Comparison of ENCODE assay signal across 9 cellular contexts in genomic region chr2:233928594-233929351, GRCh38. TPM values are rescaled to one million over a fixed set of nuclear protein-coding genes. Genes with fewer than 3 reads are reported as not detected.
A peak's percentile ranks its signal among the peaks of the same experiment; 100 is the strongest.
DNase-seq lines count a peak whose midpoint lies in the region; ATAC-seq, FAIRE-seq and TF ChIP-seq lines count a peak whose summit lies in the region.
"Had no signal": no experiment of that assay in that cellular context is flagged by ENCODE, and none has a peak within 500 bp of the region (broad histone marks: within the 10 kb centered on the region; RNA-seq: fewer than 3 reads in every experiment).

No MANE protein-coding gene starts in this region.

- no peak for TF ChIP-seq POLR2A in heart left ventricle (IDR thresholded peaks at IDR 0.05)

- intact Hi-C loops in heart left ventricle (cut with DNase I): no loop called here
- intact Hi-C loops in mammary epithelial cell (cut with micrococcal nuclease): loop anchor here (2.0 kb wide), 1 partner anchor 72 kb away; no protein-coding TSS in a partner anchor
- intact Hi-C loops in posterior vena cava (cut with DNase I): no loop called here

- peak; percentile 54 to 63 for DNase-seq in cardiac muscle cell (ENCODE audit: low read depth in 1 of 2, low spot score in 1 of 2)
- no peak for DNase-seq in heart left ventricle
- DNase-seq in NCI-H1092 (lab: John Stamatoyannopoulos, UW): peak; percentile 5
- no peak for DNase-seq in mammary epithelial cell
- DNase-seq in small intestine: no peak
- no peak for DNase-seq in posterior vena cava (ENCODE audit: low spot score)
- no peak for DNase-seq in MV-4-11 (lab: John Stamatoyannopoulos, UW)

- no peak overlapping the region for H3K4me2 ChIP-seq in mammary epithelial cell (ENCODE audit: insufficient read depth, low read depth, low read length)

- H3K79me2 ChIP-seq in mammary epithelial cell (ENCODE audit: insufficient read depth, low read length): no peaks in the 10 kb centered on the region

- H3K9me3 ChIP-seq in cardiac muscle cell (ENCODE audit: low read depth): no peaks in the 10 kb centered on the region
- no peaks in the 10 kb centered on the region for H3K9me3 ChIP-seq in heart left ventricle
- H3K9me3 ChIP-seq in mammary epithelial cell (replicated peaks; ENCODE audit: insufficient read depth, low read length): no peaks in the 10 kb centered on the region
- H3K9me3 ChIP-seq in small intestine (ENCODE audit: control insufficient read depth, low read depth): no peaks in the 10 kb centered on the region

- H3K36me3 ChIP-seq in cardiac muscle cell (no peaks in the 10 kb centered on the region), heart left ventricle (no peaks in the 10 kb centered on the region), mammary epithelial cell (ENCODE audit: insufficient read depth, low read length) (no peaks in the 10 kb centered on the region), small intestine (ENCODE audit: control insufficient read depth in 2 of 2, insufficient read depth in 2 of 2, low read length in 2 of 2) (no peaks in the 10 kb centered on the region)

- H3K9ac ChIP-seq in mammary epithelial cell (ENCODE audit: insufficient read depth, low read length): no peak overlapping the region

- no TSS peak for BruUV-seq in mammary epithelial cell (replicated peaks; lab: Mats Ljungman, UMichigan)

- CTCF ChIA-PET in mammary epithelial cell (lab: Charles Lee; ENCODE audit: low non-redundant PET): interaction anchor here (0.6 kb wide), 2 partner anchors 267 to 283 kb away, joined by 3 read pairs; no protein-coding TSS in a partner anchor

- in situ Hi-C loops in mammary epithelial cell (cut with MboI; ENCODE audit: low sequenced_read_pairs in 2 of 2): no loop called here

- H3K4me1 ChIP-seq in cardiac muscle cell (ENCODE audit: low read depth) (no peaks in the 10 kb centered on the region), heart left ventricle (no peaks in the 10 kb centered on the region), mammary epithelial cell (ENCODE audit: insufficient read depth, low read length) (peaks cover 12% of the 10 kb centered on the region), small intestine (ENCODE audit: control insufficient read depth in 2 of 2, insufficient read depth in 1 of 2, low read depth in 1 of 2, low read length in 1 of 2) (no peaks in the 10 kb centered on the region)

- H3K27me3 ChIP-seq in cardiac muscle cell: no peaks in the 10 kb centered on the region
- peaks cover 0 to 58% (median 11%) of the 10 kb centered on the region in 9 donors for H3K27me3 ChIP-seq in heart left ventricle
- no peaks in the 10 kb centered on the region for H3K27me3 ChIP-seq in mammary epithelial cell (ENCODE audit: insufficient read depth, low read length)
- no peaks in the 10 kb centered on the region for H3K27me3 ChIP-seq in small intestine (ENCODE audit: control insufficient read depth in 2 of 2, insufficient read depth in 2 of 2, low read length in 2 of 2)

- no peak overlapping the region for H2AFZ ChIP-seq in mammary epithelial cell (ENCODE audit: low read depth, low read length)

- no peaks in the 10 kb centered on the region for H4K20me1 ChIP-seq in mammary epithelial cell (ENCODE audit: insufficient read depth, low read length)

- no peak overlapping the region for H3K4me3 ChIP-seq in cardiac muscle cell
- H3K4me3 ChIP-seq in heart left ventricle: no peak overlapping the region
- no peak overlapping the region for H3K4me3 ChIP-seq in mammary epithelial cell (replicated peaks in 1 of 3; ENCODE audit: insufficient read depth in 1 of 3, low read depth in 2 of 3, low read length in 3 of 3)
- H3K4me3 ChIP-seq in small intestine (ENCODE audit: low read depth in 1 of 2, low read length in 2 of 2): no peak overlapping the region

- H3K27ac ChIP-seq in cardiac muscle cell: no peak overlapping the region
- no peak overlapping the region for H3K27ac ChIP-seq in heart left ventricle
- no peak overlapping the region for H3K27ac ChIP-seq in mammary epithelial cell (ENCODE audit: insufficient read depth, low read depth, low read length)
- no peak overlapping the region for H3K27ac ChIP-seq in small intestine (ENCODE audit: low read depth in 1 of 2, low read length in 1 of 2)

- no peak for ATAC-seq in heart left ventricle
- ATAC-seq in HG03135 (IDR thresholded peaks at IDR 0.05; ENCODE audit: unreplicated experiment): no peak

- dilution Hi-C loops in mammary epithelial cell (cut with HindIII; ENCODE audit: low sequenced_read_pairs): no loop called here

- TF ChIP-seq CTCF in cardiac muscle cell (IDR thresholded peaks at IDR 0.05; ENCODE audit: low read depth, low read length) (peak; percentile 76), heart left ventricle (IDR thresholded peaks at IDR 0.05) (peak in 5 of 12 donors; percentile 12 to 36 (median 25)), mammary epithelial cell (conservative IDR thresholded peaks at IDR 0.05 in 1 of 2, IDR thresholded peaks at IDR 0.05 in 1 of 2; ENCODE audit: extremely low read depth in 1 of 2, insufficient read depth in 1 of 2, low read depth in 1 of 2, low read length in 2 of 2) (peak; percentile 66 to 72)

- WGBS in heart left ventricle, 4 donors: 17 to 30% (median 28%) methylated on average over 7 of the region's 7 CpGs
- 51% methylated on average over 6 of the region's 7 CpGs for WGBS in mammary epithelial cell (ENCODE audit: low coverage, missing lambda C conversion rate)
- WGBS in small intestine, 3 donors: 23 to 27% (median 24%) methylated on average over 7 of the region's 7 CpGs

- FAIRE-seq in small intestine (lab: Jason Lieb, UNC): peak; percentile 64
- FAIRE-seq: endometrium had no signal

RNA-seq across cellular contexts. Expression of gene TRPM8, which starts 11.6 kb away (rescaled TPM):
- total RNA-seq in cardiac muscle cell (0.83 TPM in 1 of 2 replicates, not detected in the other), heart left ventricle (under 1 TPM in 2 of 9 donors, not detected in 7; 0.19 to 0.25 TPM), mammary epithelial cell (under 1 TPM; under 0.01 to 0.19 TPM), posterior vena cava (not detected)
- polyA plus RNA-seq in cardiac muscle cell (not detected in 2 replicates), heart left ventricle (not detected), mammary epithelial cell (0.76 TPM), small intestine (not detected)
- polyA minus RNA-seq in mammary epithelial cell: not detected

Comparison
In these comparisons a context has a peak if more than half of its experiments do, and no peak if none do; other contexts are left out.
1. DNase-seq: peak in cardiac muscle cell (2 of 2) and NCI-H1092 (single experiment); none in heart left ventricle (0 of 5), mammary epithelial cell (single experiment), small intestine (single experiment), posterior vena cava (single experiment) and MV-4-11 (single experiment).